1 cellular context compared by ENCODE assay signal in the genomic region with DNA sequence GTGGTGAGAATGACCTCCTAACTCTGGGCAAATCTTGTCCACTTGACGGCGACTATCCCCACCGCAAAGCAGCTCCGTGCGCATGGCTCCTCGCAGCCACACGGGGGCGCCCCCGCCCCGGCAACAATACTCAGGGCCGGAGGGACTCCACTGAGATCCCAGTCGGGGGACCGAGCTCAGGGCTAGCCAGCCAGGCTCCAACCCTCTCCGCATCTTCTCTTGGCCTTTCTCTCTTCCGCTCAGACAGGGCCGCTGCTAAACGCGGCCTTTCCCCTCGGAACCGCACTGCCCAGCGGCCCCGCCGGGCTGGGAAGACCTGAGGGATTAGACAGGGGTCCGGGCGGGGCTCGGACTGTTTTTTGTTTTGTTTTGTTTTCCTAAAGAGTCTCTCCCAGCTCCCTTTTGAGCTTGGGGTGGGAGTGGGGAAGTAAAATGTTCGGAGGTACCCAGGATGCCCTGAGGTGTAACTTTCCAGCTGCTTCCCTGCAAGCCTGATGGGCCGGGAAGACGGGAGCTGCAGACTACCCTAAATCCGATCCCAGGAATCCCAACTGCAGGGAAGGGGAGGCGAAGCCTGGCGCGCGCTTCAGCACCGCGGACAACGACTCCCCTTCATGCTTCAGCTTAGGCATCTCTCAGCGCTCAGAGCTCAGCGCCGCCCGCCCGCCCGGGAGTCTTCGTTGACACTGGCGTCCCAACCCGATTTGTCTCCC.
TF ChIP-seq lines count a peak whose summit lies in the region.

No MANE protein-coding gene starts in this region.

TF ChIP-seq in HepG2, 621 proteins besides CTCF, POLR2A, EP300 and RAD21 (continued from another document and continues in another):
- TF ChIP-seq ZNF256 (CRISPR knock-in tag; conservative IDR thresholded peaks at IDR 0.05) = 0 out of 2 replicates have a peak, but pooled peaks have one; percentile 41
- 0 out of 2 replicates have a peak, but pooled peaks have one; percentile 22 for TF ChIP-seq CBX5 (CRISPR knock-in tag; IDR thresholded peaks at IDR 0.05; ENCODE audit: borderline replicate concordance)
- peak; percentile 73; the same call in 1 of the 2 replicates for TF ChIP-seq ZNF441 (CRISPR knock-in tag; IDR thresholded peaks at IDR 0.05; ENCODE audit: borderline replicate concordance)
- TF ChIP-seq ZMAT3 (CRISPR knock-in tag; conservative IDR thresholded peaks at IDR 0.05) = 0 out of 2 replicates have a peak, but pooled peaks have one; percentile 49
- peak; percentile 59; the same call in 1 of the 2 replicates for TF ChIP-seq NFKB2 (CRISPR knock-in tag; IDR thresholded peaks at IDR 0.05; ENCODE audit: borderline replicate concordance)
- TF ChIP-seq, protein P1, sequence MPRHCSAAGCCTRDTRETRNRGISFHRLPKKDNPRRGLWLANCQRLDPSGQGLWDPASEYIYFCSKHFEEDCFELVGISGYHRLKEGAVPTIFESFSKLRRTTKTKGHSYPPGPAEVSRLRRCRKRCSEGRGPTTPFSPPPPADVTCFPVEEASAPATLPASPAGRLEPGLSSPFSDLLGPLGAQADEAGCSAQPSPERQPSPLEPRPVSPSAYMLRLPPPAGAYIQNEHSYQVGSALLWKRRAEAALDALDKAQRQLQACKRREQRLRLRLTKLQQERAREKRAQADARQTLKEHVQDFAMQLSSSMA (CRISPR knock-in tag; IDR thresholded peaks at IDR 0.05) = no peak
- TF ChIP-seq GABPB1 (CRISPR knock-in tag; IDR thresholded peaks at IDR 0.05) = peak; percentile 27; the same call in 1 of the 2 replicates
- TF ChIP-seq ZNF232 (CRISPR knock-in tag; IDR thresholded peaks at IDR 0.05; ENCODE audit: borderline replicate concordance) = peak; percentile 85; the same call in 1 of the 2 replicates
- peak; percentile 35 for TF ChIP-seq RARA (CRISPR knock-in tag; IDR thresholded peaks at IDR 0.05)
- TF ChIP-seq ATF7-NPFF (CRISPR knock-in tag; IDR thresholded peaks at IDR 0.05; ENCODE audit: low read depth) = 0 out of 2 replicates have a peak, but pooled peaks have one; percentile 25
- TF ChIP-seq ZNF879 (CRISPR knock-in tag; IDR thresholded peaks at IDR 0.05) = no peak
- TF ChIP-seq ZNF652 (CRISPR knock-in tag; IDR thresholded peaks at IDR 0.05; ENCODE audit: borderline replicate concordance, low read depth) = no peak
- TF ChIP-seq DPF2 (CRISPR knock-in tag; IDR thresholded peaks at IDR 0.05; ENCODE audit: borderline replicate concordance, low read depth) = no peak
- TF ChIP-seq ZFP41 (CRISPR knock-in tag; IDR thresholded peaks at IDR 0.05; ENCODE audit: borderline replicate concordance) = no peak
- TF ChIP-seq TARDBP (CRISPR knock-in tag; IDR thresholded peaks at IDR 0.05) = no peak
- TF ChIP-seq ZNF292 (CRISPR knock-in tag; IDR thresholded peaks at IDR 0.05; ENCODE audit: borderline replicate concordance, low read depth) = no peak
- no peak for TF ChIP-seq ZNF75D (CRISPR knock-in tag; IDR thresholded peaks at IDR 0.05; ENCODE audit: borderline replicate concordance)
- TF ChIP-seq, protein P2, sequence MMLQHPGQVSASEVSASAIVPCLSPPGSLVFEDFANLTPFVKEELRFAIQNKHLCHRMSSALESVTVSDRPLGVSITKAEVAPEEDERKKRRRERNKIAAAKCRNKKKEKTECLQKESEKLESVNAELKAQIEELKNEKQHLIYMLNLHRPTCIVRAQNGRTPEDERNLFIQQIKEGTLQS (CRISPR knock-in tag; IDR thresholded peaks at IDR 0.05) = 0 out of 2 replicates have a peak, but pooled peaks have one; percentile 22
- 0 out of 2 replicates have a peak, but pooled peaks have one; percentile 35 for TF ChIP-seq HOXA5 (CRISPR knock-in tag; IDR thresholded peaks at IDR 0.05)
- TF ChIP-seq, protein P3, sequence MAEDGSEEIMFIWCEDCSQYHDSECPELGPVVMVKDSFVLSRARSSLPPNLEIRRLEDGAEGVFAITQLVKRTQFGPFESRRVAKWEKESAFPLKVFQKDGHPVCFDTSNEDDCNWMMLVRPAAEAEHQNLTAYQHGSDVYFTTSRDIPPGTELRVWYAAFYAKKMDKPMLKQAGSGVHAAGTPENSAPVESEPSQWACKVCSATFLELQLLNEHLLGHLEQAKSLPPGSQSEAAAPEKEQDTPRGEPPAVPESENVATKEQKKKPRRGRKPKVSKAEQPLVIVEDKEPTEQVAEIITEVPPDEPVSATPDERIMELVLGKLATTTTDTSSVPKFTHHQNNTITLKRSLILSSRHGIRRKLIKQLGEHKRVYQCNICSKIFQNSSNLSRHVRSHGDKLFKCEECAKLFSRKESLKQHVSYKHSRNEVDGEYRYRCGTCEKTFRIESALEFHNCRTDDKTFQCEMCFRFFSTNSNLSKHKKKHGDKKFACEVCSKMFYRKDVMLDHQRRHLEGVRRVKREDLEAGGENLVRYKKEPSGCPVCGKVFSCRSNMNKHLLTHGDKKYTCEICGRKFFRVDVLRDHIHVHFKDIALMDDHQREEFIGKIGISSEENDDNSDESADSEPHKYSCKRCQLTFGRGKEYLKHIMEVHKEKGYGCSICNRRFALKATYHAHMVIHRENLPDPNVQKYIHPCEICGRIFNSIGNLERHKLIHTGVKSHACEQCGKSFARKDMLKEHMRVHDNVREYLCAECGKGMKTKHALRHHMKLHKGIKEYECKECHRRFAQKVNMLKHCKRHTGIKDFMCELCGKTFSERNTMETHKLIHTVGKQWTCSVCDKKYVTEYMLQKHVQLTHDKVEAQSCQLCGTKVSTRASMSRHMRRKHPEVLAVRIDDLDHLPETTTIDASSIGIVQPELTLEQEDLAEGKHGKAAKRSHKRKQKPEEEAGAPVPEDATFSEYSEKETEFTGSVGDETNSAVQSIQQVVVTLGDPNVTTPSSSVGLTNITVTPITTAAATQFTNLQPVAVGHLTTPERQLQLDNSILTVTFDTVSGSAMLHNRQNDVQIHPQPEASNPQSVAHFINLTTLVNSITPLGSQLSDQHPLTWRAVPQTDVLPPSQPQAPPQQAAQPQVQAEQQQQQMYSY (CRISPR knock-in tag; IDR thresholded peaks at IDR 0.05) = no peak
- TF ChIP-seq, protein P4, sequence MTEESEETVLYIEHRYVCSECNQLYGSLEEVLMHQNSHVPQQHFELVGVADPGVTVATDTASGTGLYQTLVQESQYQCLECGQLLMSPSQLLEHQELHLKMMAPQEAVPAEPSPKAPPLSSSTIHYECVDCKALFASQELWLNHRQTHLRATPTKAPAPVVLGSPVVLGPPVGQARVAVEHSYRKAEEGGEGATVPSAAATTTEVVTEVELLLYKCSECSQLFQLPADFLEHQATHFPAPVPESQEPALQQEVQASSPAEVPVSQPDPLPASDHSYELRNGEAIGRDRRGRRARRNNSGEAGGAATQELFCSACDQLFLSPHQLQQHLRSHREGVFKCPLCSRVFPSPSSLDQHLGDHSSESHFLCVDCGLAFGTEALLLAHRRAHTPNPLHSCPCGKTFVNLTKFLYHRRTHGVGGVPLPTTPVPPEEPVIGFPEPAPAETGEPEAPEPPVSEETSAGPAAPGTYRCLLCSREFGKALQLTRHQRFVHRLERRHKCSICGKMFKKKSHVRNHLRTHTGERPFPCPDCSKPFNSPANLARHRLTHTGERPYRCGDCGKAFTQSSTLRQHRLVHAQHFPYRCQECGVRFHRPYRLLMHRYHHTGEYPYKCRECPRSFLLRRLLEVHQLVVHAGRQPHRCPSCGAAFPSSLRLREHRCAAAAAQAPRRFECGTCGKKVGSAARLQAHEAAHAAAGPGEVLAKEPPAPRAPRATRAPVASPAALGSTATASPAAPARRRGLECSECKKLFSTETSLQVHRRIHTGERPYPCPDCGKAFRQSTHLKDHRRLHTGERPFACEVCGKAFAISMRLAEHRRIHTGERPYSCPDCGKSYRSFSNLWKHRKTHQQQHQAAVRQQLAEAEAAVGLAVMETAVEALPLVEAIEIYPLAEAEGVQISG (CRISPR knock-in tag; IDR thresholded peaks at IDR 0.05) = 0 out of 2 replicates have a peak, but pooled peaks have one; percentile 20
- TF ChIP-seq, protein P5, sequence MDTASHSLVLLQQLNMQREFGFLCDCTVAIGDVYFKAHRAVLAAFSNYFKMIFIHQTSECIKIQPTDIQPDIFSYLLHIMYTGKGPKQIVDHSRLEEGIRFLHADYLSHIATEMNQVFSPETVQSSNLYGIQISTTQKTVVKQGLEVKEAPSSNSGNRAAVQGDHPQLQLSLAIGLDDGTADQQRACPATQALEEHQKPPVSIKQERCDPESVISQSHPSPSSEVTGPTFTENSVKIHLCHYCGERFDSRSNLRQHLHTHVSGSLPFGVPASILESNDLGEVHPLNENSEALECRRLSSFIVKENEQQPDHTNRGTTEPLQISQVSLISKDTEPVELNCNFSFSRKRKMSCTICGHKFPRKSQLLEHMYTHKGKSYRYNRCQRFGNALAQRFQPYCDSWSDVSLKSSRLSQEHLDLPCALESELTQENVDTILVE (CRISPR knock-in tag; IDR thresholded peaks at IDR 0.05) = peak; percentile 33; the same call in 1 of the 2 replicates
- TF ChIP-seq MAZ (IDR thresholded peaks at IDR 0.05; ENCODE audit: borderline replicate concordance, low read depth, low read length) = peak; percentile 39; the same call in 1 of the 2 replicates
- TF ChIP-seq MAZ (CRISPR knock-in tag; IDR thresholded peaks at IDR 0.05; ENCODE audit: low read depth) = no peak
- TF ChIP-seq, protein P6, sequence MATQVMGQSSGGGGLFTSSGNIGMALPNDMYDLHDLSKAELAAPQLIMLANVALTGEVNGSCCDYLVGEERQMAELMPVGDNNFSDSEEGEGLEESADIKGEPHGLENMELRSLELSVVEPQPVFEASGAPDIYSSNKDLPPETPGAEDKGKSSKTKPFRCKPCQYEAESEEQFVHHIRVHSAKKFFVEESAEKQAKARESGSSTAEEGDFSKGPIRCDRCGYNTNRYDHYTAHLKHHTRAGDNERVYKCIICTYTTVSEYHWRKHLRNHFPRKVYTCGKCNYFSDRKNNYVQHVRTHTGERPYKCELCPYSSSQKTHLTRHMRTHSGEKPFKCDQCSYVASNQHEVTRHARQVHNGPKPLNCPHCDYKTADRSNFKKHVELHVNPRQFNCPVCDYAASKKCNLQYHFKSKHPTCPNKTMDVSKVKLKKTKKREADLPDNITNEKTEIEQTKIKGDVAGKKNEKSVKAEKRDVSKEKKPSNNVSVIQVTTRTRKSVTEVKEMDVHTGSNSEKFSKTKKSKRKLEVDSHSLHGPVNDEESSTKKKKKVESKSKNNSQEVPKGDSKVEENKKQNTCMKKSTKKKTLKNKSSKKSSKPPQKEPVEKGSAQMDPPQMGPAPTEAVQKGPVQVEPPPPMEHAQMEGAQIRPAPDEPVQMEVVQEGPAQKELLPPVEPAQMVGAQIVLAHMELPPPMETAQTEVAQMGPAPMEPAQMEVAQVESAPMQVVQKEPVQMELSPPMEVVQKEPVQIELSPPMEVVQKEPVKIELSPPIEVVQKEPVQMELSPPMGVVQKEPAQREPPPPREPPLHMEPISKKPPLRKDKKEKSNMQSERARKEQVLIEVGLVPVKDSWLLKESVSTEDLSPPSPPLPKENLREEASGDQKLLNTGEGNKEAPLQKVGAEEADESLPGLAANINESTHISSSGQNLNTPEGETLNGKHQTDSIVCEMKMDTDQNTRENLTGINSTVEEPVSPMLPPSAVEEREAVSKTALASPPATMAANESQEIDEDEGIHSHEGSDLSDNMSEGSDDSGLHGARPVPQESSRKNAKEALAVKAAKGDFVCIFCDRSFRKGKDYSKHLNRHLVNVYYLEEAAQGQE (IDR thresholded peaks at IDR 0.05; ENCODE audit: borderline replicate concordance in 1 of 2, low read depth in 1 of 2, low read length in 2 of 2) = peak; percentile 94 to 96
- TF ChIP-seq, protein P7, sequence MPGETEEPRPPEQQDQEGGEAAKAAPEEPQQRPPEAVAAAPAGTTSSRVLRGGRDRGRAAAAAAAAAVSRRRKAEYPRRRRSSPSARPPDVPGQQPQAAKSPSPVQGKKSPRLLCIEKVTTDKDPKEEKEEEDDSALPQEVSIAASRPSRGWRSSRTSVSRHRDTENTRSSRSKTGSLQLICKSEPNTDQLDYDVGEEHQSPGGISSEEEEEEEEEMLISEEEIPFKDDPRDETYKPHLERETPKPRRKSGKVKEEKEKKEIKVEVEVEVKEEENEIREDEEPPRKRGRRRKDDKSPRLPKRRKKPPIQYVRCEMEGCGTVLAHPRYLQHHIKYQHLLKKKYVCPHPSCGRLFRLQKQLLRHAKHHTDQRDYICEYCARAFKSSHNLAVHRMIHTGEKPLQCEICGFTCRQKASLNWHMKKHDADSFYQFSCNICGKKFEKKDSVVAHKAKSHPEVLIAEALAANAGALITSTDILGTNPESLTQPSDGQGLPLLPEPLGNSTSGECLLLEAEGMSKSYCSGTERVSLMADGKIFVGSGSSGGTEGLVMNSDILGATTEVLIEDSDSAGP (CRISPR knock-in tag; IDR thresholded peaks at IDR 0.05; ENCODE audit: borderline replicate concordance) = 0 out of 2 replicates have a peak, but pooled peaks have one; percentile 15
- TF ChIP-seq ZNF331 (CRISPR knock-in tag; IDR thresholded peaks at IDR 0.05) = peak; percentile 44; the same call in 1 of the 2 replicates
- TF ChIP-seq YY1 (IDR thresholded peaks at IDR 0.05; ENCODE audit: insufficient read depth, insufficient replicate concordance, low read depth, low read length) = peak; percentile 47
- TF ChIP-seq, protein P8, sequence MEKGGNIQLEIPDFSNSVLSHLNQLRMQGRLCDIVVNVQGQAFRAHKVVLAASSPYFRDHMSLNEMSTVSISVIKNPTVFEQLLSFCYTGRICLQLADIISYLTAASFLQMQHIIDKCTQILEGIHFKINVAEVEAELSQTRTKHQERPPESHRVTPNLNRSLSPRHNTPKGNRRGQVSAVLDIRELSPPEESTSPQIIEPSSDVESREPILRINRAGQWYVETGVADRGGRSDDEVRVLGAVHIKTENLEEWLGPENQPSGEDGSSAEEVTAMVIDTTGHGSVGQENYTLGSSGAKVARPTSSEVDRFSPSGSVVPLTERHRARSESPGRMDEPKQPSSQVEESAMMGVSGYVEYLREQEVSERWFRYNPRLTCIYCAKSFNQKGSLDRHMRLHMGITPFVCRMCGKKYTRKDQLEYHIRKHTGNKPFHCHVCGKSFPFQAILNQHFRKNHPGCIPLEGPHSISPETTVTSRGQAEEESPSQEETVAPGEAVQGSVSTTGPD (CRISPR knock-in tag; IDR thresholded peaks at IDR 0.05) = no peak
- TF ChIP-seq, protein P9, sequence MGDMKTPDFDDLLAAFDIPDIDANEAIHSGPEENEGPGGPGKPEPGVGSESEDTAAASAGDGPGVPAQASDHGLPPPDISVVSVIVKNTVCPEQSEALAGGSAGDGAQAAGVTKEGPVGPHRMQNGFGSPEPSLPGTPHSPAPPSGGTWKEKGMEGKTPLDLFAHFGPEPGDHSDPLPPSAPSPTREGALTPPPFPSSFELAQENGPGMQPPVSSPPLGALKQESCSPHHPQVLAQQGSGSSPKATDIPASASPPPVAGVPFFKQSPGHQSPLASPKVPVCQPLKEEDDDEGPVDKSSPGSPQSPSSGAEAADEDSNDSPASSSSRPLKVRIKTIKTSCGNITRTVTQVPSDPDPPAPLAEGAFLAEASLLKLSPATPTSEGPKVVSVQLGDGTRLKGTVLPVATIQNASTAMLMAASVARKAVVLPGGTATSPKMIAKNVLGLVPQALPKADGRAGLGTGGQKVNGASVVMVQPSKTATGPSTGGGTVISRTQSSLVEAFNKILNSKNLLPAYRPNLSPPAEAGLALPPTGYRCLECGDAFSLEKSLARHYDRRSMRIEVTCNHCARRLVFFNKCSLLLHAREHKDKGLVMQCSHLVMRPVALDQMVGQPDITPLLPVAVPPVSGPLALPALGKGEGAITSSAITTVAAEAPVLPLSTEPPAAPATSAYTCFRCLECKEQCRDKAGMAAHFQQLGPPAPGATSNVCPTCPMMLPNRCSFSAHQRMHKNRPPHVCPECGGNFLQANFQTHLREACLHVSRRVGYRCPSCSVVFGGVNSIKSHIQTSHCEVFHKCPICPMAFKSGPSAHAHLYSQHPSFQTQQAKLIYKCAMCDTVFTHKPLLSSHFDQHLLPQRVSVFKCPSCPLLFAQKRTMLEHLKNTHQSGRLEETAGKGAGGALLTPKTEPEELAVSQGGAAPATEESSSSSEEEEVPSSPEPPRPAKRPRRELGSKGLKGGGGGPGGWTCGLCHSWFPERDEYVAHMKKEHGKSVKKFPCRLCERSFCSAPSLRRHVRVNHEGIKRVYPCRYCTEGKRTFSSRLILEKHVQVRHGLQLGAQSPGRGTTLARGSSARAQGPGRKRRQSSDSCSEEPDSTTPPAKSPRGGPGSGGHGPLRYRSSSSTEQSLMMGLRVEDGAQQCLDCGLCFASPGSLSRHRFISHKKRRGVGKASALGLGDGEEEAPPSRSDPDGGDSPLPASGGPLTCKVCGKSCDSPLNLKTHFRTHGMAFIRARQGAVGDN (CRISPR knock-in tag; IDR thresholded peaks at IDR 0.05) = peak; percentile 51; the same call in 1 of the 2 replicates
- no peak for TF ChIP-seq ZNF775 (CRISPR knock-in tag; IDR thresholded peaks at IDR 0.05; ENCODE audit: borderline replicate concordance)
